25 cellular contexts compared by ENCODE assay signal in genomic region chr13:47859129-47859528, GRCh38.
DNase-seq lines count a peak whose midpoint lies in the region; ATAC-seq and TF ChIP-seq lines count a peak whose summit lies in the region.
"Had no signal": no experiment of that assay in that cellular context is flagged by ENCODE, and none has a peak within 500 bp of the region (broad histone marks: within the 10 kb centered on the region; RNA-seq: fewer than 3 reads in every experiment).

No MANE protein-coding gene starts in this region.

- H3K9me3 ChIP-seq in Loucy (ENCODE audit: insufficient read depth, low read depth, low read length) (no peaks in the 10 kb centered on the region), MG63 (no peaks in the 10 kb centered on the region), aorta (ENCODE audit: control insufficient read depth, low read length) (no peaks in the 10 kb centered on the region)
- H3K9me3 ChIP-seq: right atrium auricular region, SJCRH30 had no signal

- H3K27ac ChIP-seq in aorta (ENCODE audit: low read depth in 1 of 2, low read length in 2 of 2), result no peak overlapping the region
- H3K27ac ChIP-seq: epithelial cell of prostate, foreskin keratinocyte, neural progenitor cell, right atrium auricular region, SJCRH30 had no signal

- intact Hi-C loops in aorta (cut with DNase I), result no loop called here

- H3K27me3 ChIP-seq in Loucy (ENCODE audit: insufficient read depth, low read length, poor library complexity, severe bottlenecking) (no peaks in the 10 kb centered on the region), MG63 (no peaks in the 10 kb centered on the region; the same call in 1 of the 2 replicates), aorta (ENCODE audit: control insufficient read depth in 1 of 2, insufficient read depth in 2 of 2, low read length in 1 of 2) (no peaks in the 10 kb centered on the region)
- H3K27me3 ChIP-seq: neural progenitor cell, right atrium auricular region, SJCRH30 had no signal

- no peaks in the 10 kb centered on the region for H3K9me3 Mint-ChIP-seq in chondrocyte (ENCODE audit: low read depth)
- H3K9me3 Mint-ChIP-seq: neural progenitor cell had no signal

- peaks cover 6% of the 10 kb centered on the region for H3K27me3 Mint-ChIP-seq in chondrocyte (ENCODE audit: low read depth)

- H2AFZ ChIP-seq in Loucy (ENCODE audit: low read length), result 0 out of 2 replicates have a peak overlapping the region, but pooled peaks have one; percentile 2
- H2AFZ ChIP-seq: neural progenitor cell had no signal

- H3K36me3 Mint-ChIP-seq in chondrocyte (ENCODE audit: low read depth), result no peaks in the 10 kb centered on the region
- H3K36me3 Mint-ChIP-seq: CD14-positive monocyte; neural progenitor cell; stimulated activated naive B cell treated with anti-CD40 and anti-IgM and Interleukin-4, amounts not matched to agents 10 μg/mL and 1 μg/mL and 100 μg/mL, for 72 hours had no signal

- no peaks in the 10 kb centered on the region for H3K79me2 ChIP-seq in Loucy (ENCODE audit: insufficient read depth, low read length)

- TF ChIP-seq CTCF in Loucy (conservative IDR thresholded peaks at IDR 0.05; ENCODE audit: low read length), result no peak
- peak; percentile 13 for TF ChIP-seq CTCF in chondrocyte (IDR thresholded peaks at IDR 0.05)

- H3K36me3 ChIP-seq in Loucy (ENCODE audit: insufficient read depth, low read length) (no peaks in the 10 kb centered on the region), MG63 (no peaks in the 10 kb centered on the region), aorta (ENCODE audit: control insufficient read depth in 1 of 2, insufficient read depth in 2 of 2, low read length in 1 of 2) (no peaks in the 10 kb centered on the region)
- H3K36me3 ChIP-seq: neural progenitor cell, right atrium auricular region, SJCRH30 had no signal

- H3K27ac Mint-ChIP-seq in chondrocyte (ENCODE audit: unreplicated experiment), result no peak overlapping the region
- H3K27ac Mint-ChIP-seq: CD14-positive monocyte; neural progenitor cell; stimulated activated naive B cell treated with anti-CD40 and anti-IgM and Interleukin-4, amounts not matched to agents 10 μg/mL and 1 μg/mL and 100 μg/mL, for 72 hours had no signal

- H3F3A ChIP-seq in Loucy (ENCODE audit: low read depth), result no peaks in the 10 kb centered on the region

- WGBS in aorta, 2 donors, result 31 to 45% methylated on average over 1 of the region's 1 CpG

- H3K4me2 ChIP-seq in Loucy (ENCODE audit: low read depth, low read length, poor library complexity, severe bottlenecking), result no peak overlapping the region
- H3K4me2 ChIP-seq: neural progenitor cell had no signal

- no peak overlapping the region for H3K4me3 ChIP-seq in Loucy (ENCODE audit: low read length, poor library complexity, severe bottlenecking)
- H3K4me3 ChIP-seq in skeletal muscle cell (ENCODE audit: low read depth, low read length), result no peak overlapping the region
- H3K4me3 ChIP-seq in MG63, result no peak overlapping the region
- H3K4me3 ChIP-seq in aorta (ENCODE audit: low read length in 2 of 2), result no peak overlapping the region
- H3K4me3 ChIP-seq: neural progenitor cell, right atrium auricular region, SJCRH30 had no signal

- no peaks in the 10 kb centered on the region for H4K20me1 ChIP-seq in Loucy (ENCODE audit: insufficient read depth, low read length, poor library complexity, severe bottlenecking)

- DNase-seq in EL (peak; percentile 24), chondrocyte (ENCODE audit: low spot score) (no peak), skeletal muscle cell (ENCODE audit: low read depth) (peak; percentile 14), activated gamma-delta T cell (lab: John Stamatoyannopoulos, UW) (no peak), MG63 (no peak), aorta (no peak)
- DNase-seq: ACHN; activated CD4-positive, alpha-beta T cell treated with anti-CD3 and anti-CD28 coated beads for 4 hours; activated CD8-positive, alpha-beta memory T cell treated with anti-CD3 and anti-CD28 coated beads for 24 hours; activated effector memory CD4-positive, alpha-beta T cell treated with anti-CD3 and anti-CD28 coated beads, Interleukin-2, amount 50 U/mL, for 16 hours; DMS79; effector CD4-positive, alpha-beta T cell; NCI-H2029 treated with DMSO at 0.1 percent for 48 hours; NCI-H2227 treated with DMSO at 0.1 percent for 48 hours; SJCRH30; stimulated activated CD4-positive, alpha-beta T cell treated with anti-CD3 and anti-CD28 coated beads, Interleukin-12 subunit alpha, Interleukin-12 subunit beta, amount 100 ng/mL, for 4 hours; stimulated activated CD4-positive, alpha-beta T cell treated with anti-CD3 and anti-CD28 coated beads, Interleukin-4, amount 100 ng/mL, for 4 hours; stimulated activated naive B cell treated with anti-CD40 and anti-IgM and Interleukin-4, amounts not matched to agents 10 μg/mL and 1 μg/mL and 100 μg/mL, for 72 hours had no signal

- no peaks in the 10 kb centered on the region for H3K9me2 ChIP-seq in Loucy (replicated peaks; ENCODE audit: low read depth, low read length)

- no peaks in the 10 kb centered on the region for H3K4me1 Mint-ChIP-seq in chondrocyte (ENCODE audit: low read depth)
- H3K4me1 Mint-ChIP-seq: stimulated activated naive B cell treated with anti-CD40 and anti-IgM and Interleukin-4, amounts not matched to agents 10 μg/mL and 1 μg/mL and 100 μg/mL, for 72 hours had no signal

- H3K9ac ChIP-seq in Loucy (ENCODE audit: low read depth, low read length, poor library complexity, severe bottlenecking), result no peak overlapping the region
- H3K9ac ChIP-seq: neural progenitor cell had no signal

- no peak for ATAC-seq in GM18502 (IDR thresholded peaks at IDR 0.05; ENCODE audit: poor library complexity, unreplicated experiment)
- ATAC-seq in aorta (ENCODE audit: low FRiP score), result no peak
- ATAC-seq: foreskin keratinocyte; stimulated activated naive B cell treated with anti-CD40 and anti-IgM and Interleukin-4, amounts not matched to agents 10 μg/mL and 1 μg/mL and 100 μg/mL, for 72 hours had no signal

- H3K4me3 Mint-ChIP-seq in chondrocyte (ENCODE audit: unreplicated experiment), result no peak overlapping the region
- H3K4me3 Mint-ChIP-seq: CD14-positive monocyte; neural progenitor cell; stimulated activated naive B cell treated with anti-CD40 and anti-IgM and Interleukin-4, amounts not matched to agents 10 μg/mL and 1 μg/mL and 100 μg/mL, for 72 hours had no signal

- H3K4me1 ChIP-seq in Loucy (ENCODE audit: insufficient read depth, low read length, poor library complexity, severe bottlenecking), result no peaks in the 10 kb centered on the region
- no peaks in the 10 kb centered on the region for H3K4me1 ChIP-seq in aorta (ENCODE audit: control insufficient read depth in 1 of 2, insufficient read depth in 2 of 2, low read length in 2 of 2)
- H3K4me1 ChIP-seq: foreskin keratinocyte, neural progenitor cell, right atrium auricular region, SJCRH30 had no signal

Comparison
In these comparisons a context has a peak if more than half of its experiments do, and no peak if none do; other contexts are left out.
1. DNase-seq: peak in EL (single experiment) and skeletal muscle cell (single experiment); none in chondrocyte (single experiment), activated gamma-delta T cell (single experiment), MG63 (single experiment) and aorta (0 of 2).